ENCODE assay signal across 8 cellular contexts in the genomic region with DNA sequence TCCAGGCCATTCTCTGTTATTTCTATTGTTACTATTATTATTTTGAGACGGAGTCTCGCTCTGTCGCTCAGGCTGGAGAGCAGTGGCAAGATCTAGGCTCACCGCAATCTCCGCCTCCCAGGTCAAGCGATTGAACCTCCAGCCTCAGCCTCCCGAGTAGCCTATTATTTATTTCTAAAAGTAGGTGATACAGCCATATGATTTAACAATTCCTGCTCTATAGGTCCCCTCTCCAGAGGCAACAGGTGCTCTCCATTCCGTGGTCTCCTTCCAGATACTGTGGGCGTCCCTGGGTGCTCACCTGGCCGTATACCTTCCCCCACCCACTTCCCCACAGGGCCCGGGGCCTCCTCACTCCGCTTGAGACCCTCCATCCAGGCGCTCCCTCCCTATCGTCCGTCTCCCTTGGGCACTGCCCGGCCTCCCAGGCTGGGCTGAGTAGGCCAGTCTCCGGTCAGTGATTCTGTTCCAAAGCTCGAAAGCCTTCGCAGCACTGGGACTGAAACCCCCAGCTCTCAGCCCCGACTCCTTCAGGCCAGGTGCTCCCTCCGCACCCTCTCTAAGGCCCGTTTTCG. TPM values are rescaled to one million over a fixed set of nuclear protein-coding genes. Genes with fewer than 3 reads are reported as not detected.
A peak's percentile ranks its signal among the peaks of the same experiment; 100 is the strongest.
DNase-seq lines count a peak whose midpoint lies in the region; ATAC-seq and TF ChIP-seq lines count a peak whose summit lies in the region.

No MANE protein-coding gene starts in this region.

- H3K27me3 ChIP-seq in iPS-20b (ENCODE audit: insufficient read depth, low read length) (no peaks in the 10 kb centered on the region), suprapubic skin (no peaks in the 10 kb centered on the region)

- ATAC-seq in Right ventricle myocardium superior (ENCODE audit: poor library complexity): no peak
- ATAC-seq in left ventricle myocardium superior: no peak
- ATAC-seq in activated T-helper 17 cell treated with anti-CD3 and anti-CD28 coated beads, Interleukin-2, amount 50 U/mL, for 72 hours (replicated peaks): no peak
- no peak for ATAC-seq in GM19463 (IDR thresholded peaks at IDR 0.05; ENCODE audit: unreplicated experiment)
- ATAC-seq in HG03135 (IDR thresholded peaks at IDR 0.05; ENCODE audit: unreplicated experiment): no peak

- H3K27ac Mint-ChIP-seq in activated T-helper 17 cell treated with anti-CD3 and anti-CD28 coated beads, Interleukin-2, amount 50 U/mL, for 72 hours: peak overlapping the region; percentile 99

- no peak for TF ChIP-seq EP300 in suprapubic skin (IDR thresholded peaks at IDR 0.05)

- no peak for TF ChIP-seq POLR2A in suprapubic skin (IDR thresholded peaks at IDR 0.05)

- H3K4me1 ChIP-seq in iPS-20b (ENCODE audit: insufficient read depth, low read length) (peaks cover 6% of the 10 kb centered on the region; the same call in 1 of the 2 replicates), suprapubic skin (peaks cover 35% of the 10 kb centered on the region)

- DNase-seq in Right ventricle myocardium superior: peak; percentile 43
- DNase-seq in left ventricle myocardium superior: no peak
- DNase-seq in suprapubic skin (ENCODE audit: low spot score in 2 of 2): no peak
- no peak for DNase-seq in CD1c-positive myeloid dendritic cell (ENCODE audit: extremely low spot score)

- peaks cover 28% of the 10 kb centered on the region for H3K4me1 Mint-ChIP-seq in activated T-helper 17 cell treated with anti-CD3 and anti-CD28 coated beads, Interleukin-2, amount 50 U/mL, for 72 hours

- H3K4me3 ChIP-seq in iPS-20b (ENCODE audit: low read length) (peak overlapping the region; percentile 86), suprapubic skin (peak overlapping the region; percentile 90)

- peaks cover 40% of the 10 kb centered on the region for H3K36me3 Mint-ChIP-seq in activated T-helper 17 cell treated with anti-CD3 and anti-CD28 coated beads, Interleukin-2, amount 50 U/mL, for 72 hours (ENCODE audit: low read depth)

- peak overlapping the region; percentile 87 for H3K27ac ChIP-seq in iPS-20b (ENCODE audit: low read length)
- peak overlapping the region; percentile 95 for H3K27ac ChIP-seq in suprapubic skin

- H3K9me3 ChIP-seq in iPS-20b (ENCODE audit: insufficient read depth, low read depth, low read length) (no peaks in the 10 kb centered on the region), suprapubic skin (no peaks in the 10 kb centered on the region)

- H3K36me3 ChIP-seq in iPS-20b (ENCODE audit: insufficient read depth, low read depth, low read length) (0 out of 2 replicates have a peak, but pooled peaks cover 6% of the 10 kb centered on the region), suprapubic skin (no peaks in the 10 kb centered on the region)

- peak overlapping the region; percentile 93 for H3K9ac ChIP-seq in iPS-20b (ENCODE audit: low read depth, low read length)

- intact Hi-C loops in Right ventricle myocardium superior (cut with DNase I): no loop called here
- intact Hi-C loops in left ventricle myocardium superior (cut with micrococcal nuclease): no loop called here

- WGBS in suprapubic skin: 17% methylated on average over 21 of the region's 23 CpGs

- no peaks in the 10 kb centered on the region for H3K27me3 Mint-ChIP-seq in activated T-helper 17 cell treated with anti-CD3 and anti-CD28 coated beads, Interleukin-2, amount 50 U/mL, for 72 hours

- no peak for TF ChIP-seq CTCF in suprapubic skin (IDR thresholded peaks at IDR 0.05)

- peak overlapping the region; percentile 94 for H3K4me3 Mint-ChIP-seq in activated T-helper 17 cell treated with anti-CD3 and anti-CD28 coated beads, Interleukin-2, amount 50 U/mL, for 72 hours

- H3K9me3 Mint-ChIP-seq in activated T-helper 17 cell treated with anti-CD3 and anti-CD28 coated beads, Interleukin-2, amount 50 U/mL, for 72 hours: no peaks in the 10 kb centered on the region

RNA-seq across cellular contexts. Expression of a gene that starts 0.7 kb away (rescaled TPM):
- total RNA-seq in Right ventricle myocardium superior (19.0 TPM), left ventricle myocardium superior (18.6 TPM), suprapubic skin (100 to 1,000 TPM in 1 of 4 donors, 10 to 100 TPM in 3; 45.9 to 135 (median 61.1) TPM)
- 10 to 100 TPM; 28.7 to 32.0 TPM for total RNA-seq in activated T-helper 17 cell treated with anti-CD3 and anti-CD28 coated beads, Interleukin-2, amount 50 U/mL, for 72 hours
